10 cellular contexts compared by ENCODE assay signal in the genomic region with DNA sequence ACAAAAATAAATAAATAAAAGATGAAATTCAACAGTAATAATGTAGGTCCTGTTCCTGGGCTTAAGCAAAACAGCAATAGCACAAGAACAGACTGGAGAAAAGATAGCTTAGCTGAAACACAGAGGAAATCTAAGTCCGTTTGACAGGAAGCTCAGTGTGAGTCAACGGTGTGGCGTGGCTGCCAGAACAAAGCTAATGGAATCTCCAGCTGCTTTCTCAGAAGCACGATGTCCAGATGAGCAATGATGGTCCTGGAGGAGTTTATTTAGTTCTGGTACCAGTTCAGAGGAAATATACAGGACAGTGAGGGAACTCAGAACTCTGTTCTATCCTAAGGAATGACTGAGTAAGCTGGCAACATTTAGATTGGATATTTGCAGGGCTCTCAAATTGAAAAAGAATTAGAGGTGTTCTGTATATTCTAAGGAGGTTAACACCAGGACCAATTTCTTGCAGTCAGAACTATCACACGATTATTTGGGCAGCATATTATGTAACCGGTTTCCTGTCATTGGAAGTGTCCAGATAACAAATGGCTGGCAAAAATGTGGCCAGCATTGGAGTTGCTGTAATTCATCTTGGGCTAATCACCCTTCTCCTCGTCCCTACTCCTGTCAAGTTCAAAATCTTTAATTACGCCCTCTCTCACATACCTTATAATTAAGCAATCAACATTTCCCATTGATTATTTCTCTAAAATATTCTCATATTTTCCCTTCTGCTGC. TPM values are rescaled to one million over a fixed set of nuclear protein-coding genes. Genes with fewer than 3 reads are reported as not detected.
A peak's percentile ranks its signal among the peaks of the same experiment; 100 is the strongest.
DNase-seq lines count a peak whose midpoint lies in the region; ATAC-seq and TF ChIP-seq lines count a peak whose summit lies in the region.
"Had no signal": no experiment of that assay in that cellular context is flagged by ENCODE, and none has a peak within 500 bp of the region (broad histone marks: within the 10 kb centered on the region; RNA-seq: fewer than 3 reads in every experiment).

No MANE protein-coding gene starts in this region.

- H3K27me3 Mint-ChIP-seq in activated T-cell treated with anti-CD3 and anti-CD28 coated beads, Interleukin-2, amount 50 U/mL, for 4 hours (ENCODE audit: low read depth) = no peaks in the 10 kb centered on the region

- no peaks in the 10 kb centered on the region for H3K27me3 ChIP-seq in right atrium auricular region
- no peaks in the 10 kb centered on the region for H3K27me3 ChIP-seq in transverse colon

- intact Hi-C loops in transverse colon (cut with DNase I; ENCODE audit: low total_unique reads) = no loop called here

- peaks cover 74% of the 10 kb centered on the region for H3K4me1 Mint-ChIP-seq in activated T-cell treated with anti-CD3 and anti-CD28 coated beads, Interleukin-2, amount 50 U/mL, for 4 hours (ENCODE audit: low read depth)

- no peaks in the 10 kb centered on the region for H3K9me3 Mint-ChIP-seq in activated T-cell treated with anti-CD3 and anti-CD28 coated beads, Interleukin-2, amount 50 U/mL, for 4 hours

- H3K9me3 ChIP-seq in right atrium auricular region (no peaks in the 10 kb centered on the region), transverse colon (no peaks in the 10 kb centered on the region)

- ATAC-seq in activated T-cell treated with anti-CD3 and anti-CD28 coated beads, Interleukin-2, amount 50 U/mL, for 4 hours = peak; percentile 16 to 51

- DNase-seq in activated effector memory CD4-positive, alpha-beta T cell treated with anti-CD3 and anti-CD28 coated beads, Interleukin-2, amount 50 U/mL, for 16 hours = peak; percentile 69
- DNase-seq in activated effector memory CD4-positive, alpha-beta T cell treated with Interleukin-2 at 50 U/mL for 16 hours = no peak
- DNase-seq in activated T-cell treated with anti-CD3 and anti-CD28 coated beads, Interleukin-2, amount 50 U/mL, for 4 hours = peak; percentile 28
- DNase-seq in right atrium auricular region (ENCODE audit: low spot score) (no peak), transverse colon (peak; percentile 45), hippocampal formation (lab: John Stamatoyannopoulos, UW) (no peak)
- no peak for DNase-seq in stimulated activated CD4-positive, alpha-beta T cell treated with anti-CD3 and anti-CD28 coated beads, Interleukin-2, amount 100 ng/mL, for 48 hours
- no peak for DNase-seq in stimulated activated CD4-positive, alpha-beta T cell treated with anti-CD3 and anti-CD28 coated beads, Interleukin-4, amount 100 ng/mL, for 24 hours
- DNase-seq: DMS153, retina had no signal

- no peak for TF ChIP-seq CTCF in right atrium auricular region (IDR thresholded peaks at IDR 0.05)
- TF ChIP-seq CTCF in transverse colon (IDR thresholded peaks at IDR 0.05) = no peak

- no peak for TF ChIP-seq EP300 in transverse colon (IDR thresholded peaks at IDR 0.05; ENCODE audit: low read depth)

- no peak overlapping the region for H3K4me3 Mint-ChIP-seq in activated T-cell treated with anti-CD3 and anti-CD28 coated beads, Interleukin-2, amount 50 U/mL, for 4 hours

- in situ Hi-C loops in transverse colon (cut with MboI; ENCODE audit: low pct_ligation_motif_present in 1 of 4, low pct_unique_long_range_greater_than_20kb in 1 of 4, low sequenced_read_pairs in 3 of 4) = loop anchor here in 1 of 4 donors (25.0 kb wide), 1 partner anchor 99 kb away; the partner anchor contains the start of gene SMIM9

- H3K27ac ChIP-seq in right atrium auricular region (peak overlapping the region; percentile 62 to 82), transverse colon (peak overlapping the region; percentile 63 to 85 (median 75))

- H3K4me3 ChIP-seq in right atrium auricular region (no peak overlapping the region), transverse colon (no peak overlapping the region)

- H3K4me1 ChIP-seq in right atrium auricular region = peaks cover 0 to 49% of the 10 kb centered on the region in 2 donors
- peaks cover 5 to 46% (median 6%) of the 10 kb centered on the region in 4 donors for H3K4me1 ChIP-seq in transverse colon

- 54% methylated on average over 8 of the region's 8 CpGs; no CpG with 5 or more reads in 1 of the 2 donors for WGBS in transverse colon (ENCODE audit: low coverage in 1 of 2), 2 donors

- H3K36me3 Mint-ChIP-seq in activated T-cell treated with anti-CD3 and anti-CD28 coated beads, Interleukin-2, amount 50 U/mL, for 4 hours (ENCODE audit: insufficient read depth) = no peaks in the 10 kb centered on the region

- H3K36me3 ChIP-seq in right atrium auricular region = no peaks in the 10 kb centered on the region
- no peaks in the 10 kb centered on the region for H3K36me3 ChIP-seq in transverse colon

- TF ChIP-seq POLR2A in transverse colon (IDR thresholded peaks at IDR 0.05) = no peak

RNA-seq across cellular contexts. Expression of gene GAB3, which starts 12.7 kb away (rescaled TPM):
- 1 to 10 TPM; 1.5 to 2.5 (median 2.0) TPM for total RNA-seq in activated T-cell treated with anti-CD3 and anti-CD28 coated beads, Interleukin-2, amount 50 U/mL, for 4 hours
- 10 to 100 TPM; 13.5 to 16.9 TPM for total RNA-seq in right atrium auricular region
- total RNA-seq in transverse colon = 1 to 10 TPM in 3 of 4 donors, under 1 TPM in 1; 0.37 to 4.4 (median 3.0) TPM

RNA-seq across cellular contexts. Expression of gene DKC1, which starts 24.5 kb away (rescaled TPM):
- total RNA-seq in activated T-cell treated with anti-CD3 and anti-CD28 coated beads, Interleukin-2, amount 50 U/mL, for 4 hours = 100 to 1,000 TPM; 269 to 289 (median 286) TPM
- total RNA-seq in right atrium auricular region = 10 to 100 TPM; 13.5 to 15.2 TPM
- total RNA-seq in transverse colon = 100 to 1,000 TPM in 1 of 4 donors, 10 to 100 TPM in 3; 12.7 to 134 (median 24.9) TPM

Comparison
In these comparisons a context has a peak if more than half of its experiments do, and no peak if none do; other contexts are left out.
1. DNase-seq: peak in activated effector memory CD4-positive, alpha-beta T cell treated with anti-CD3 and anti-CD28 coated beads, Interleukin-2, amount 50 U/mL, for 16 hours (single experiment), activated T-cell treated with anti-CD3 and anti-CD28 coated beads, Interleukin-2, amount 50 U/mL, for 4 hours (single experiment) and transverse colon (single experiment); none in activated effector memory CD4-positive, alpha-beta T cell treated with Interleukin-2 at 50 U/mL for 16 hours (single experiment), right atrium auricular region (single experiment), stimulated activated CD4-positive, alpha-beta T cell treated with anti-CD3 and anti-CD28 coated beads, Interleukin-2, amount 100 ng/mL, for 48 hours (0 of 2), stimulated activated CD4-positive, alpha-beta T cell treated with anti-CD3 and anti-CD28 coated beads, Interleukin-4, amount 100 ng/mL, for 24 hours (single experiment) and hippocampal formation (0 of 2).